Comparison of ENCODE assay signal across 8 cellular contexts in the genomic region with DNA sequence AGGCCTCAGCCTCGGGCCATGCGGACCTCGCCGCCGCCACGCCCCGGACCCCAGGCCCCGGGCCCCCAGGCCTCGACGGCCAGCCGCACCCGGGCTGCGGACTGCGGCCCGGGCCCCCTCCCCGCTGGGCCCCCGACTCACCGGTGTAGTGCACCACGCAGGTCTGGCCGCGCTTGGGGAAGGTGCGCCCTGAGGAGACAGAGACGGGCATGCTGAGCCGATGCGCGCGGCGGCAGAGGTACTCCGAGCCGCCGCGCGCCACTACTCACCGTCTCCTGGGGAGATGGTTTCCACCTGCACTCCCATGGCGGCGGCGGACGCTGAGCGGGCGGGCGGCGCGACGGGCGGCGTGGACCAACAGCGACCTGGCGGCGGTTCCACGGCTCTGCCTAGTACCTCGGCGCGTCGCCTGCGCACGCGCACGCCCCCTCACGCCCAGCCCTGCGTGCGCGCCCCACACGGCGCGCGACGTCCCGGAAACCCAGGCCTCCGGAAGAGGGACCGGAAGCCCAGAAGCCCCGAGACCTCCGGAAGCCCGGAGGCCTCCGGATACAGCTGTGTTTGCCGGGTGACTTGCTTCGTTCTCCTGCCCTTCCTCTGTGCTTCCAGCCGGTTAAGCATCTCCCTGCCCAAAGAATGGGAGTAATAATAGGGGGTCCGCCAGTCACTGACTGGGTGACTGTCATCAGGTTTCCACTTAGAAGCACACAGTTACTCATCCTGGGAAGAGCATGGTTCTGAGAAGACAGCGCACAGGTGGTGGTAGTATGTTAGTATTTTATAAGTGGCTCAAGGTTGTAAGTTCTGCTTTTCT. TPM values are rescaled to one million over a fixed set of nuclear protein-coding genes. Genes with fewer than 3 reads are reported as not detected.
A peak's percentile ranks its signal among the peaks of the same experiment; 100 is the strongest.
DNase-seq lines count a peak whose midpoint lies in the region; ATAC-seq and TF ChIP-seq lines count a peak whose summit lies in the region.

A gene (minus strand): TSS at position 362 of the 814 bp plus-strand sequence. CDS start 56 bp downstream, at position 306.

- H3K4me3 ChIP-seq in left ventricle myocardium inferior: peak within 1 kb of the TSS; percentile 96
- peak within 1 kb of the TSS; percentile 88 for H3K4me3 ChIP-seq in psoas muscle
- peak within 1 kb of the TSS; percentile 97 for H3K4me3 ChIP-seq in urinary bladder (ENCODE audit: low read depth, low read length)

- in situ Hi-C loops in GM13977 (cut with MboI; ENCODE audit: low pct_unique_long_range_greater_than_20kb, low sequenced_read_pairs, unreplicated experiment): no loop called here

- peak; percentile 29 for TF ChIP-seq CTCF in GM13977 (IDR thresholded peaks at IDR 0.05; ENCODE audit: extremely low read depth, insufficient read depth, missing control alignments)
- peak; percentile 51 for TF ChIP-seq CTCF in left ventricle myocardium inferior (IDR thresholded peaks at IDR 0.05; ENCODE audit: borderline replicate concordance)
- TF ChIP-seq CTCF in psoas muscle (IDR thresholded peaks at IDR 0.05): no peak

- H3K36me3 ChIP-seq in left ventricle myocardium inferior (no peaks in the 10 kb centered on the region), psoas muscle (ENCODE audit: insufficient read depth in 1 of 2, low read depth in 1 of 2) (peaks cover 0 to 9% of the 10 kb centered on the region in 2 donors), urinary bladder (ENCODE audit: insufficient read depth) (no peaks in the 10 kb centered on the region)

- intact Hi-C loops in T-helper 1 cell treated with Interleukin-12 subunit alpha and Interleukin-12 subunit beta and Interleukin-4 antibody, amounts not matched to agents 30 ng/mL and 1 ng/mL, for 36 hours (cut with micrococcal nuclease): loop anchor here (1.0 to 2.0 kb wide), 9 partner anchors 23 to 275 kb away; a partner anchor contains a TSS
- intact Hi-C loops in left ventricle myocardium inferior (cut with micrococcal nuclease): loop anchor here (5.0 kb wide), 1 partner anchor 66 kb away; a partner anchor contains a TSS
- intact Hi-C loops in psoas muscle (cut with DNase I): loop anchor here (1.0 to 5.0 kb wide), 5 partner anchors 66 to 276 kb away; a partner anchor contains a TSS

- ATAC-seq in HG02885 (IDR thresholded peaks at IDR 0.05; ENCODE audit: poor library complexity, unreplicated experiment) (peak; percentile 92), psoas muscle (peak; percentile 98 to 99 (median 98))

- H3K9me3 ChIP-seq in left ventricle myocardium inferior (replicated peaks) (no peaks in the 10 kb centered on the region), psoas muscle (no peaks in the 10 kb centered on the region)

- peaks cover 19% of the 10 kb centered on the region for H3K27me3 ChIP-seq in left ventricle myocardium inferior (ENCODE audit: low read depth)
- peaks cover 0 to 14% (median 2%) of the 10 kb centered on the region in 3 donors for H3K27me3 ChIP-seq in psoas muscle (ENCODE audit: insufficient read depth in 3 of 3, low read length in 2 of 3)

- peaks cover 68% of the 10 kb centered on the region for H3K4me1 ChIP-seq in left ventricle myocardium inferior
- peaks cover 55% of the 10 kb centered on the region for H3K4me1 ChIP-seq in psoas muscle
- peaks cover 2% of the 10 kb centered on the region for H3K4me1 ChIP-seq in urinary bladder (ENCODE audit: insufficient read depth)

- 1% methylated on average over 56 to 79 of the region's 79 CpGs for WGBS in psoas muscle, 3 donors
- WGBS in urinary bladder: under 1% methylated on average over 79 of the region's 79 CpGs

- H3K27ac ChIP-seq in left ventricle myocardium inferior (replicated peaks) (peak within 1 kb of the TSS; percentile 93), psoas muscle (peak within 1 kb of the TSS; percentile 83), urinary bladder (ENCODE audit: low read depth) (peak within 1 kb of the TSS; percentile 18)

- DNase-seq in GM13977 (ENCODE audit: low spot score) (peak; percentile 92), NCI-H1694 (lab: John Stamatoyannopoulos, UW) (peak; percentile 49), amniotic epithelial cell (ENCODE audit: low read depth) (peak; percentile 89), left ventricle myocardium inferior (peak; percentile 91), psoas muscle (peak; percentile 93 to 97)

RNA-seq across cellular contexts. Expression of the gene that starts here (rescaled TPM):
- total RNA-seq in T-helper 1 cell treated with Interleukin-12 subunit alpha and Interleukin-12 subunit beta and Interleukin-4 antibody, amounts not matched to agents 30 ng/mL and 1 ng/mL, for 36 hours: 253 and 254 TPM in 2 replicates
- total RNA-seq in left ventricle myocardium inferior (124 TPM), psoas muscle (100 to 1,000 TPM in 2 of 4 donors, 10 to 100 TPM in 2; 78.4 to 166 (median 98.2) TPM), urinary bladder (96.6 TPM)
- polyA plus RNA-seq in psoas muscle (100 to 1,000 TPM in 2 of 3 donors, 10 to 100 TPM in 1; 86.8 to 503 (median 141) TPM), urinary bladder (253 TPM)

Comparison
In these comparisons a context has a peak if more than half of its experiments do, and no peak if none do; other contexts are left out.
1. Peak in every context shown above with its lines: DNase-seq, ATAC-seq, H3K4me3 ChIP-seq and H3K27ac ChIP-seq.
2. H3K27ac ChIP-seq: peak in every context shown above with its lines; median percentile 93 in left ventricle myocardium inferior; 83 in psoas muscle; 18 in urinary bladder.